18 cellular contexts compared by ENCODE assay signal in genomic region chrX:77892887-77893286, GRCh38. TPM values are rescaled to one million over a fixed set of nuclear protein-coding genes. Genes with fewer than 3 reads are reported as not detected.
DNase-seq lines count a peak whose midpoint lies in the region; ATAC-seq and TF ChIP-seq lines count a peak whose summit lies in the region.
"Had no signal": no experiment of that assay in that cellular context is flagged by ENCODE, and none has a peak within 500 bp of the region (broad histone marks: within the 10 kb centered on the region; RNA-seq: fewer than 3 reads in every experiment).

No MANE protein-coding gene starts in this region.

- no peaks in the 10 kb centered on the region for H3K36me3 ChIP-seq in CD8-positive, alpha-beta memory T cell (ENCODE audit: insufficient read depth, low read length)
- no peaks in the 10 kb centered on the region for H3K36me3 ChIP-seq in Peyer's patch
- H3K36me3 ChIP-seq: upper lobe of right lung had no signal

- DNase-seq in T-helper 1 cell (no peak), Peyer's patch (no peak)
- no peak for DNase-seq in CD8-positive, alpha-beta memory T cell
- DNase-seq in activated CD4-positive, alpha-beta memory T cell treated with anti-CD3 and anti-CD28 coated beads, Interleukin-2, amount 10 ng/mL, durations not matched to agents 7 days and 5 days, result no peak
- DNase-seq in naive thymus-derived CD8-positive, alpha-beta T cell, result no peak
- DNase-seq: 8988T; activated CD8-positive, alpha-beta memory T cell treated with anti-CD3 and anti-CD28 coated beads, Interleukin-2, amount 50 U/mL, for 4 hours; dorsolateral prefrontal cortex; GF-D8; hippocampal formation; MV-4-11; retina; stimulated activated CD4-positive, alpha-beta T cell treated with anti-CD3 and anti-CD28 coated beads, Interleukin-1b, Interleukin-23, amount 100 ng/mL, for 48 hours; upper lobe of right lung had no signal

- no peaks in the 10 kb centered on the region for H3K27me3 ChIP-seq in CD8-positive, alpha-beta memory T cell (ENCODE audit: insufficient read depth, low read length, poor library complexity, severe bottlenecking)
- H3K27me3 ChIP-seq in Peyer's patch, result no peaks in the 10 kb centered on the region
- H3K27me3 ChIP-seq: upper lobe of right lung had no signal

- peaks cover 12% of the 10 kb centered on the region for H3K4me1 ChIP-seq in CD8-positive, alpha-beta memory T cell (ENCODE audit: insufficient read depth, low read length)
- H3K4me1 ChIP-seq in Peyer's patch, result no peaks in the 10 kb centered on the region

- no peaks in the 10 kb centered on the region for H3K27me3 Mint-ChIP-seq in T-helper 1 cell treated with Interleukin-12 subunit alpha and Interleukin-12 subunit beta and Interleukin-4 antibody, amounts not matched to agents 30 μg/mL and 1 μg/mL, for 36 hours (ENCODE audit: low read depth)
- H3K27me3 Mint-ChIP-seq in CD8-positive, alpha-beta memory T cell, result peaks cover 0 to 2% of the 10 kb centered on the region in 2 donors
- H3K27me3 Mint-ChIP-seq in activated CD4-positive, alpha-beta memory T cell treated with anti-CD3 and anti-CD28 coated beads, Interleukin-2, amount 10 ng/mL, durations not matched to agents 7 days and 5 days, result no peaks in the 10 kb centered on the region
- no peaks in the 10 kb centered on the region for H3K27me3 Mint-ChIP-seq in naive thymus-derived CD8-positive, alpha-beta T cell

- no peak for ATAC-seq in naive thymus-derived CD8-positive, alpha-beta T cell
- ATAC-seq in HG02884 (IDR thresholded peaks at IDR 0.05; ENCODE audit: unreplicated experiment) (no peak), GM18867 (IDR thresholded peaks at IDR 0.05; ENCODE audit: unreplicated experiment) (no peak)
- ATAC-seq: Right ventricle myocardium inferior, upper lobe of right lung had no signal

- H3K9me3 ChIP-seq in CD8-positive, alpha-beta memory T cell (ENCODE audit: low read length), result no peaks in the 10 kb centered on the region
- H3K9me3 ChIP-seq in Peyer's patch, result no peaks in the 10 kb centered on the region
- H3K9me3 ChIP-seq: upper lobe of right lung had no signal

- H3K27ac ChIP-seq in CD8-positive, alpha-beta memory T cell (ENCODE audit: low read depth, low read length), result no peak overlapping the region
- H3K27ac ChIP-seq in Peyer's patch, result no peak overlapping the region
- H3K27ac ChIP-seq: dorsolateral prefrontal cortex, upper lobe of right lung had no signal

- H3K4me3 ChIP-seq in CD8-positive, alpha-beta memory T cell (ENCODE audit: low read length), result no peak overlapping the region
- no peak overlapping the region for H3K4me3 ChIP-seq in Peyer's patch
- H3K4me3 ChIP-seq: upper lobe of right lung had no signal

- TF ChIP-seq CTCF in Peyer's patch (IDR thresholded peaks at IDR 0.05), result no peak

- peaks cover 13% of the 10 kb centered on the region for H3K36me3 Mint-ChIP-seq in T-helper 1 cell treated with Interleukin-12 subunit alpha and Interleukin-12 subunit beta and Interleukin-4 antibody, amounts not matched to agents 30 μg/mL and 1 μg/mL, for 36 hours (ENCODE audit: low read depth)
- peaks cover 0 to 15% (median 0%) of the 10 kb centered on the region in 3 donors for H3K36me3 Mint-ChIP-seq in CD8-positive, alpha-beta memory T cell
- H3K36me3 Mint-ChIP-seq in activated CD4-positive, alpha-beta memory T cell treated with anti-CD3 and anti-CD28 coated beads, Interleukin-2, amount 10 ng/mL, durations not matched to agents 7 days and 5 days (ENCODE audit: low read depth), result peaks cover 17% of the 10 kb centered on the region
- H3K36me3 Mint-ChIP-seq in naive thymus-derived CD8-positive, alpha-beta T cell, result peaks cover 0 to 19% (median 2%) of the 10 kb centered on the region in 3 donors

- H3K4me3 Mint-ChIP-seq in T-helper 1 cell treated with Interleukin-12 subunit alpha and Interleukin-12 subunit beta and Interleukin-4 antibody, amounts not matched to agents 30 μg/mL and 1 μg/mL, for 36 hours, result peak overlapping the region; percentile 96
- H3K4me3 Mint-ChIP-seq in CD8-positive, alpha-beta memory T cell, result peak overlapping the region in 5 of 7 donors; percentile 1 to 61 (median 13)
- peak overlapping the region; percentile 52 for H3K4me3 Mint-ChIP-seq in activated CD4-positive, alpha-beta memory T cell treated with anti-CD3 and anti-CD28 coated beads, Interleukin-2, amount 10 ng/mL, durations not matched to agents 7 days and 5 days
- H3K4me3 Mint-ChIP-seq in naive thymus-derived CD8-positive, alpha-beta T cell, result peak overlapping the region; percentile 3 to 99 (median 94)

- H3K9me3 Mint-ChIP-seq in T-helper 1 cell treated with Interleukin-12 subunit alpha and Interleukin-12 subunit beta and Interleukin-4 antibody, amounts not matched to agents 30 μg/mL and 1 μg/mL, for 36 hours, result peaks cover 3% of the 10 kb centered on the region
- no peaks in the 10 kb centered on the region for H3K9me3 Mint-ChIP-seq in CD8-positive, alpha-beta memory T cell
- no peaks in the 10 kb centered on the region for H3K9me3 Mint-ChIP-seq in activated CD4-positive, alpha-beta memory T cell treated with anti-CD3 and anti-CD28 coated beads, Interleukin-2, amount 10 ng/mL, durations not matched to agents 7 days and 5 days
- no peaks in the 10 kb centered on the region for H3K9me3 Mint-ChIP-seq in naive thymus-derived CD8-positive, alpha-beta T cell

- peak overlapping the region; percentile 38 for H3K27ac Mint-ChIP-seq in T-helper 1 cell treated with Interleukin-12 subunit alpha and Interleukin-12 subunit beta and Interleukin-4 antibody, amounts not matched to agents 30 μg/mL and 1 μg/mL, for 36 hours
- peak overlapping the region in 3 of 8 donors; percentile 1 to 99 (median 62) for H3K27ac Mint-ChIP-seq in CD8-positive, alpha-beta memory T cell
- no peak overlapping the region for H3K27ac Mint-ChIP-seq in activated CD4-positive, alpha-beta memory T cell treated with anti-CD3 and anti-CD28 coated beads, Interleukin-2, amount 10 ng/mL, durations not matched to agents 7 days and 5 days
- H3K27ac Mint-ChIP-seq in naive thymus-derived CD8-positive, alpha-beta T cell, result peak overlapping the region in 3 of 10 donors; percentile 30 to 99 (median 68)

- POLR2A ChIA-PET in CD8-positive, alpha-beta memory T cell (lab: Charles Lee), result no interaction called here
- POLR2A ChIA-PET in activated CD4-positive, alpha-beta memory T cell treated with anti-CD3 and anti-CD28 coated beads, Interleukin-2, amount 10 ng/mL, durations not matched to agents 7 days and 5 days (lab: Charles Lee), result interaction anchor here (3.5 kb wide), 1 partner anchor 212 kb away, joined by 27 read pairs; the partner anchor contains the start of gene PGK1
- POLR2A ChIA-PET in naive thymus-derived CD8-positive, alpha-beta T cell (lab: Charles Lee), result no interaction called here

- CTCF ChIA-PET in CD8-positive, alpha-beta memory T cell (lab: Charles Lee), result no interaction called here
- CTCF ChIA-PET in activated CD4-positive, alpha-beta memory T cell treated with anti-CD3 and anti-CD28 coated beads, Interleukin-2, amount 10 ng/mL, durations not matched to agents 7 days and 5 days (lab: Charles Lee), result no interaction called here

- no peak for TF ChIP-seq POLR2A in Peyer's patch (IDR thresholded peaks at IDR 0.05)

- H3K4me1 Mint-ChIP-seq in T-helper 1 cell treated with Interleukin-12 subunit alpha and Interleukin-12 subunit beta and Interleukin-4 antibody, amounts not matched to agents 30 μg/mL and 1 μg/mL, for 36 hours (ENCODE audit: low read depth), result peaks cover 21% of the 10 kb centered on the region
- H3K4me1 Mint-ChIP-seq in CD8-positive, alpha-beta memory T cell, result peaks cover 27 to 47% (median 42%) of the 10 kb centered on the region in 3 donors
- H3K4me1 Mint-ChIP-seq in activated CD4-positive, alpha-beta memory T cell treated with anti-CD3 and anti-CD28 coated beads, Interleukin-2, amount 10 ng/mL, durations not matched to agents 7 days and 5 days, result peaks cover 25% of the 10 kb centered on the region
- peaks cover 10 to 36% (median 27%) of the 10 kb centered on the region in 4 donors for H3K4me1 Mint-ChIP-seq in naive thymus-derived CD8-positive, alpha-beta T cell

RNA-seq across cellular contexts. Expression of gene MAGT1, which starts 2.3 kb away (rescaled TPM):
- 10 to 100 TPM; 44.0 to 45.2 TPM for total RNA-seq in CD8-positive, alpha-beta memory T cell
- polyA plus RNA-seq in CD8-positive, alpha-beta memory T cell, result 55.0 TPM
- 10 to 100 TPM; 56.3 to 57.6 TPM for total RNA-seq in activated CD4-positive, alpha-beta memory T cell treated with anti-CD3 and anti-CD28 coated beads, Interleukin-2, amount 10 ng/mL, durations not matched to agents 7 days and 5 days
- 10 to 100 TPM; 25.9 to 35.0 TPM for total RNA-seq in naive thymus-derived CD8-positive, alpha-beta T cell
- 10 to 100 TPM; 35.2 to 45.9 (median 42.2) TPM for polyA plus RNA-seq in naive thymus-derived CD8-positive, alpha-beta T cell
- 10 to 100 TPM; 29.5 to 62.7 (median 50.1) TPM for total RNA-seq in Peyer's patch

RNA-seq across cellular contexts. Expression of gene COX7B, which starts 6.4 kb away (rescaled TPM):
- 100 to 1,000 TPM; 298 to 348 TPM for total RNA-seq in CD8-positive, alpha-beta memory T cell
- 377 TPM for polyA plus RNA-seq in CD8-positive, alpha-beta memory T cell
- 100 to 1,000 TPM; 227 to 250 TPM for total RNA-seq in activated CD4-positive, alpha-beta memory T cell treated with anti-CD3 and anti-CD28 coated beads, Interleukin-2, amount 10 ng/mL, durations not matched to agents 7 days and 5 days
- total RNA-seq in naive thymus-derived CD8-positive, alpha-beta T cell, result 100 to 1,000 TPM; 119 to 121 TPM
- polyA plus RNA-seq in naive thymus-derived CD8-positive, alpha-beta T cell, result 100 to 1,000 TPM; 370 to 445 (median 402) TPM
- total RNA-seq in Peyer's patch, result 100 to 1,000 TPM; 402 to 457 (median 432) TPM

RNA-seq across cellular contexts. Expression of gene ATP7A, which starts 17.6 kb away (rescaled TPM):
- 1 to 10 TPM; 5.8 to 6.5 TPM for total RNA-seq in CD8-positive, alpha-beta memory T cell
- 4.6 TPM for polyA plus RNA-seq in CD8-positive, alpha-beta memory T cell
- total RNA-seq in activated CD4-positive, alpha-beta memory T cell treated with anti-CD3 and anti-CD28 coated beads, Interleukin-2, amount 10 ng/mL, durations not matched to agents 7 days and 5 days, result 10 to 100 TPM; 12.6 to 13.3 TPM
- 10 to 100 TPM; 13.2 to 13.8 TPM for total RNA-seq in naive thymus-derived CD8-positive, alpha-beta T cell
- polyA plus RNA-seq in naive thymus-derived CD8-positive, alpha-beta T cell, result 1 to 10 TPM; 5.1 to 7.0 (median 5.8) TPM
- total RNA-seq in Peyer's patch, result 1 to 10 TPM; 6.5 to 8.8 (median 6.8) TPM

Comparison
In these comparisons a context has a peak if more than half of its experiments do, and no peak if none do; other contexts are left out.
1. H3K4me3 Mint-ChIP-seq: peak in every context shown above with its lines; median percentile 96 in T-helper 1 cell treated with Interleukin-12 subunit alpha and Interleukin-12 subunit beta and Interleukin-4 antibody, amounts not matched to agents 30 μg/mL and 1 μg/mL, for 36 hours; 94 in naive thymus-derived CD8-positive, alpha-beta T cell; 52 in activated CD4-positive, alpha-beta memory T cell treated with anti-CD3 and anti-CD28 coated beads, Interleukin-2, amount 10 ng/mL, durations not matched to agents 7 days and 5 days; 13 in CD8-positive, alpha-beta memory T cell.